In genomic region chr3:149970716-149971402, GRCh38 we compare ENCODE assay signal across 8 cellular contexts. TPM values are rescaled to one million over a fixed set of nuclear protein-coding genes. Genes with fewer than 3 reads are reported as not detected.
DNase-seq lines count a peak whose midpoint lies in the region; ATAC-seq, FAIRE-seq and TF ChIP-seq lines count a peak whose summit lies in the region.

A gene with protein sequence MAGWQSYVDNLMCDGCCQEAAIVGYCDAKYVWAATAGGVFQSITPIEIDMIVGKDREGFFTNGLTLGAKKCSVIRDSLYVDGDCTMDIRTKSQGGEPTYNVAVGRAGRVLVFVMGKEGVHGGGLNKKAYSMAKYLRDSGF (minus strand): TSS chr3:149970895. CDS start chr3:149970856, 39 bp downstream.

- no peak for FAIRE-seq in endothelial cell of umbilical vein (lab: Jason Lieb, UNC)

- H3K27ac ChIP-seq in endothelial cell of umbilical vein (ENCODE audit: insufficient read depth, low read depth, low read length), result peak within 1 kb of the TSS; percentile 94

- peak within 1 kb of the TSS; percentile 98 for H3K9ac ChIP-seq in endothelial cell of umbilical vein (replicated peaks; ENCODE audit: extremely low read depth, insufficient read depth, low read length)

- CTCF ChIA-PET in endothelial cell of umbilical vein (lab: Charles Lee), result interaction anchor here (1.0 to 3.0 kb wide), 7 partner anchors 178 to 793 kb away, joined by 3 to 14 read pairs (median 5); partner anchors contain the start of gene SIAH2

- peaks cover 15% of the 10 kb centered on the region for H3K9me3 Mint-ChIP-seq in mesothelial cell of epicardium

- peak within 1 kb of the TSS; percentile 93 for H3K4me3 Mint-ChIP-seq in mesothelial cell of epicardium

- no peaks in the 10 kb centered on the region for H3K9me3 ChIP-seq in endothelial cell of umbilical vein (replicated peaks; ENCODE audit: control insufficient read depth, insufficient read depth, low read length)

- DNase-seq in ACHN (peak; percentile 75), NCI-H69 (lab: John Stamatoyannopoulos, UW) (peak; percentile 93), activated T-cell treated with anti-CD3 and anti-CD28 coated beads for 24 hours (ENCODE audit: low read depth) (peak; percentile 22), endothelial cell of umbilical vein (ENCODE audit: low read depth, low spot score) (peak; percentile 74), mesothelial cell of epicardium (ENCODE audit: low spot score in 2 of 2, unreplicated experiment in 2 of 2) (peak; percentile 71 to 84)
- peak; percentile 11 to 27 for DNase-seq in stimulated activated CD8-positive, alpha-beta memory T cell treated with anti-CD3 and anti-CD28 coated beads, Interleukin-15, amount 100 ng/mL, for 48 hours (ENCODE audit: low read depth in 2 of 2)

- peaks cover 36% of the 10 kb centered on the region for H3K4me1 Mint-ChIP-seq in mesothelial cell of epicardium

- no peaks in the 10 kb centered on the region for H3K27me3 Mint-ChIP-seq in mesothelial cell of epicardium (ENCODE audit: low read depth)

- POLR2A ChIA-PET in endothelial cell of umbilical vein (lab: Charles Lee), result interaction anchor here (1.0 kb wide), 1 partner anchor 9 kb away, joined by 4 read pairs; no protein-coding TSS in a partner anchor

- peaks cover 0 to 3% of the 10 kb centered on the region in 2 experiments for H3K27me3 ChIP-seq in endothelial cell of umbilical vein (ENCODE audit: control insufficient read depth in 2 of 2, insufficient read depth in 2 of 2, low read length in 2 of 2)

- dilution Hi-C loops in endothelial cell of umbilical vein (cut with MboI; ENCODE audit: extremely low pct_ligation_motif_present, low sequenced_read_pairs), result no loop called here

- H3K36me3 Mint-ChIP-seq in mesothelial cell of epicardium, result peaks cover 6% of the 10 kb centered on the region

- peak; percentile 50 for ATAC-seq in GM18907 (IDR thresholded peaks at IDR 0.05; ENCODE audit: unreplicated experiment)
- peak; percentile 42 for ATAC-seq in HG03139 (IDR thresholded peaks at IDR 0.05; ENCODE audit: unreplicated experiment)

- H3K4me2 ChIP-seq in endothelial cell of umbilical vein (ENCODE audit: insufficient read depth, low read length), result peak within 1 kb of the TSS; percentile 94

- in situ Hi-C loops in ACHN (cut with HindIII; ENCODE audit: low pct_ligation_motif_present, low pct_unique_long_range_greater_than_20kb, low sequenced_read_pairs), result no loop called here

- H3K9me1 ChIP-seq in endothelial cell of umbilical vein (replicated peaks; ENCODE audit: control insufficient read depth, extremely low read depth, insufficient read depth, low read length), result no peaks in the 10 kb centered on the region

- peak within 1 kb of the TSS; percentile 99 for H3K27ac Mint-ChIP-seq in mesothelial cell of epicardium

- intact Hi-C loops in endothelial cell of umbilical vein (cut with micrococcal nuclease), result loop anchor here (1.0 to 10.0 kb wide), 6 partner anchors 34 to 1456 kb away; partner anchors contain the start of genes ERICH6 and RNF13

- peak; percentile 30 for TF ChIP-seq POLR2A in endothelial cell of umbilical vein (IDR thresholded peaks at IDR 0.05; ENCODE audit: low read depth, low read length)

- TF ChIP-seq CTCF in endothelial cell of umbilical vein (IDR thresholded peaks at IDR 0.05; ENCODE audit: extremely low read depth in 1 of 2, insufficient read depth in 1 of 2, low read depth in 1 of 2, low read length in 2 of 2), result no peak
- no peak for TF ChIP-seq CTCF in mesothelial cell of epicardium (IDR thresholded peaks at IDR 0.05; ENCODE audit: unreplicated experiment)

- H2AFZ ChIP-seq in endothelial cell of umbilical vein (ENCODE audit: low read depth, low read length), result peak within 1 kb of the TSS; percentile 88

- H3K4me1 ChIP-seq in endothelial cell of umbilical vein (ENCODE audit: control insufficient read depth, extremely low read depth, insufficient read depth, low read length), result peaks cover 27% of the 10 kb centered on the region

- H3K36me3 ChIP-seq in endothelial cell of umbilical vein (ENCODE audit: control insufficient read depth in 2 of 2, extremely low read depth in 1 of 2, insufficient read depth in 2 of 2, low read length in 2 of 2), result peaks cover 0 to 7% of the 10 kb centered on the region in 2 experiments

- peak within 1 kb of the TSS; percentile 65 to 92 (median 88) for H3K4me3 ChIP-seq in endothelial cell of umbilical vein (replicated peaks in 1 of 3; ENCODE audit: insufficient read depth in 1 of 3, low read depth in 1 of 3, low read length in 3 of 3)

- H3K79me2 ChIP-seq in endothelial cell of umbilical vein (ENCODE audit: control insufficient read depth, insufficient read depth, low read length), result peaks cover 44% of the 10 kb centered on the region

- peaks cover 2% of the 10 kb centered on the region for H4K20me1 ChIP-seq in endothelial cell of umbilical vein (replicated peaks; ENCODE audit: control insufficient read depth, extremely low read depth, insufficient read depth, low read length)

- BruUV-seq in endothelial cell of umbilical vein (replicated peaks; lab: Mats Ljungman, UMichigan), result no TSS peak

TF ChIP-seq in endothelial cell of umbilical vein, 7 proteins besides CTCF, POLR2A, EP300 and RAD21:
- no peak for TF ChIP-seq GATA2 (IDR thresholded peaks at IDR 0.05; ENCODE audit: insufficient read depth, insufficient read length, low read depth, low read length)
- peak; percentile 64 for TF ChIP-seq POLR2AphosphoS5 (IDR thresholded peaks at IDR 0.05; ENCODE audit: insufficient read depth, low read depth, low read length)

RNA-seq across cellular contexts. Expression of the gene that starts here (rescaled TPM):
- total RNA-seq in endothelial cell of umbilical vein (97.1 and 124 TPM in 2 replicates), mesothelial cell of epicardium (179 to 196 TPM (median 187 TPM) in 3 replicates)
- polyA plus RNA-seq in endothelial cell of umbilical vein, result 143 and 165 TPM in 2 replicates
- 166 and 169 TPM in 2 replicates for polyA plus RNA-seq in endothelial cell of umbilical vein (2011; cell fraction: cytosol; rRNA removed)
- polyA plus RNA-seq in endothelial cell of umbilical vein (2011; cell fraction: nucleus; rRNA removed), result 76.0 and 117 TPM in 2 replicates
- polyA plus RNA-seq in endothelial cell of umbilical vein (2012), result 99.1 and 150 TPM in 2 replicates
- 121 and 128 TPM in 2 replicates for polyA minus RNA-seq in endothelial cell of umbilical vein
- polyA minus RNA-seq in endothelial cell of umbilical vein (2011; cell fraction: cytosol; rRNA and poly(A)+ RNA removed), result 15.4 TPM
- polyA minus RNA-seq in endothelial cell of umbilical vein (2011; cell fraction: nucleus; rRNA and poly(A)+ RNA removed), result 60.0 and 95.9 TPM in 2 replicates

Comparison
In these comparisons a context has a peak if more than half of its experiments do, and no peak if none do; other contexts are left out.
1. Peak in every context shown above with its lines: DNase-seq, ATAC-seq, H3K4me3 ChIP-seq and H3K27ac ChIP-seq.
2. DNase-seq: peak in every context shown above with its lines; median percentile 93 in NCI-H69; 78 in mesothelial cell of epicardium; 75 in ACHN; 74 in endothelial cell of umbilical vein; 22 in activated T-cell treated with anti-CD3 and anti-CD28 coated beads for 24 hours; 19 in stimulated activated CD8-positive, alpha-beta memory T cell treated with anti-CD3 and anti-CD28 coated beads, Interleukin-15, amount 100 ng/mL, for 48 hours.